Comparison of ENCODE assay signal across 22 cellular contexts in the genomic region with DNA sequence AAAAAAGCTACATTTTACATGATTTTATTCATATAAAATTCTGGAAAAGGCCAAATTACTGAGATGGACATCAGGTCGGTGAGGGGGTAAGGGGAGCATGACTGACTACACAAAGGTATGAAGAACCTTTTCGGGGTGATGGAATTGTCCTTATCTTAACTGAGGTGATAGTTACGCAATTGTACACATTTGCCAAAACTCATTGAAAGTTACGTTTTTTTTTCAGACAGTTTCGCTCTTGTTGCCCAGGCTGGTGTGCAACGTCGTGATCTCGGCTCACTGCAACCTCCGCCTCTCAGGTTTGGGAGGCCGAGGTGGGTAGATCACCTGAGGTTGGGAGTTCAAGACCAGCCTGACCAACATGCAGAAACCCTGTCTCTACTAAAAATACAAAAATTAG.
"Had no signal": no experiment of that assay in that cellular context is flagged by ENCODE, and none has a peak within 500 bp of the region (broad histone marks: within the 10 kb centered on the region; RNA-seq: fewer than 3 reads in every experiment).

No MANE protein-coding gene starts in this region.

- H3K36me3 ChIP-seq: adrenal gland, ascending aorta, brain microvascular endothelial cell, lower lobe of right lung, sigmoid colon had no signal

- ATAC-seq: activated CD4-positive, CD25-positive, alpha-beta regulatory T cell treated with anti-CD3 and anti-CD28 coated beads, Interleukin-2, amount 50 U/mL, for 24 hours; lower lobe of right lung; stimulated activated naive B cell treated with anti-CD40 and anti-IgM and Interleukin-4, amounts not matched to agents 10 μg/mL and 1 μg/mL and 100 μg/mL, for 72 hours had no signal

- FAIRE-seq: kidney had no signal

- H3K9me3 ChIP-seq: adrenal gland, ascending aorta, lower lobe of right lung, sigmoid colon had no signal

- H3K4me3 ChIP-seq: adrenal gland, ascending aorta, lower lobe of right lung, sigmoid colon, smooth muscle cell had no signal

- H3K27me3 ChIP-seq: adrenal gland, ascending aorta, brain microvascular endothelial cell, sigmoid colon had no signal

- H3K4me1 ChIP-seq: adrenal gland had no signal

- DNase-seq: activated CD8-positive, alpha-beta memory T cell treated with anti-CD3 and anti-CD28 coated beads for 24 hours; activated CD8-positive, alpha-beta memory T cell treated with anti-CD3 and anti-CD28 coated beads, Interleukin-2, amount 50 U/mL, for 4 hours; activated naive CD4-positive, alpha-beta T cell; activated T-cell treated with anti-CD3 and anti-CD28 coated beads, Interleukin-2, amount 50 U/mL, for 24 hours; adrenal gland; brain microvascular endothelial cell; central memory CD4-positive, alpha-beta T cell; effector memory CD4-positive, alpha-beta T cell; foreskin melanocyte; kidney; lower lobe of right lung; mesendoderm; naive B cell; occipital lobe; sigmoid colon; stimulated activated CD4-positive, alpha-beta T cell treated with anti-CD3 and anti-CD28 coated beads, Interleukin-2, amount 100 ng/mL, for 48 hours; stimulated activated CD8-positive, alpha-beta memory T cell treated with anti-CD3 and anti-CD28 coated beads, Interleukin-4, amount 100 ng/mL, for 48 hours; stimulated activated naive B cell treated with anti-CD40 and anti-IgM and Interleukin-4, amounts not matched to agents 10 μg/mL and 1 μg/mL and 100 μg/mL, for 72 hours had no signal

- H3K27ac ChIP-seq: adrenal gland, ascending aorta, brain microvascular endothelial cell, lower lobe of right lung, VCaP had no signal

- H3K4me2 ChIP-seq: smooth muscle cell had no signal
